Comparison of ENCODE assay signal across 10 cellular contexts in the genomic region with DNA sequence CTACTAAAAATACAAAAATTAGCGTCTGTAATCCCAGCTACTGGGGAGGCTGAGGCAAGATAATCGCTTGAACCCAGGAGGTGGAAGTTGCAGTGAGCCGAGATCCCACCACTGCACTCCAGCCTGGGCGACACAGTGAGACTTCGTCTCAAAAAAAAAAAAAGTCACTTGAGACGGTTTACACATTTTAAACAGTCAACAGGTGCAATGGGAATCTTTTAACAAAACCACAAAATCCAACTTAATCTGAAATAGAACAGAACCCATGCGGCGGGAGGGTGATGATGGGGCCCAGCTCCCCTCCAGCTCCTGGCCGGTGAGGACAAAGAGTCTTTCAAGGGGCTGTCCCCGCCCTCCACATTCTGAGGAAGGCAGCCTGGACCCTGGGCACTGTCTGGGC. TPM values are rescaled to one million over a fixed set of nuclear protein-coding genes. Genes with fewer than 3 reads are reported as not detected.
"Had no signal": no experiment of that assay in that cellular context is flagged by ENCODE, and none has a peak within 500 bp of the region (broad histone marks: within the 10 kb centered on the region; RNA-seq: fewer than 3 reads in every experiment).

No MANE protein-coding gene starts in this region.

- H3K4me3 ChIP-seq: GM23338 had no signal

- H3K4me2 ChIP-seq: GM23338, KMS-11 had no signal

- H3K27ac ChIP-seq: HL-60, KMS-11 had no signal

- DNase-seq: H9, HCEC 1CT, HFFc6, KBM-7 had no signal

- ATAC-seq: GM23338, HepG2 had no signal

- H3K9ac ChIP-seq: KMS-11 had no signal

RNA-seq across cellular contexts. Expression of a gene that starts 48.3 kb away (rescaled TPM):
- total RNA-seq: HFFc6, HT1080 had no signal

RNA-seq across cellular contexts. Expression of a gene that starts 51.6 kb away (rescaled TPM):
- total RNA-seq: H1, H9, HepG2, HFFc6, HT1080 had no signal
